Comparison of ENCODE assay signal across 22 cellular contexts in the genomic region with DNA sequence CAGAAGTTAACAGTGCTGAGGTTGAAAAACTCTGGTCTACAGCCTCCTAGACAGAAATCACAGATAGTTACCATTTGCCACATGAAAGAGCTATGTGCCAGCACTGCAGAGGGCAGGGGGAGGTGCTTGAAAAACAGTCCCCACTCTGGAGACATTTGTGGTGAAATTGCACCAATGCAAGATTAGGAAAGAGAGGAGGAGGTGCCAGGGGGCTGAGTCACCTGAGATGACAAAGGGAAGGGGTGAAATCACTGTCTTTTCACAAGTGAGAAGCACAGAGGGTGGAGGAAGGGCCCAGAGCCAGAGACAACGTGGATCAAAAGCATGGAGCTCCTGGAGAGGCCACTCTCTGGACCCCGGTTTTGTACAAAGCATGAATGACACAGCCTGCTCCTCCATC.
DNase-seq lines count a peak whose midpoint lies in the region; ATAC-seq, FAIRE-seq and TF ChIP-seq lines count a peak whose summit lies in the region.
"Had no signal": no experiment of that assay in that cellular context is flagged by ENCODE, and none has a peak within 500 bp of the region (broad histone marks: within the 10 kb centered on the region; RNA-seq: fewer than 3 reads in every experiment).

No MANE protein-coding gene starts in this region.

- no peak for FAIRE-seq in GM12892 (lab: Jason Lieb, UNC)
- FAIRE-seq: A204.1, astrocyte, K562 had no signal

- DNase-seq in NK-92 treated with Interleukin-12 subunit alpha and Interleukin-12 subunit beta, amount 100 ng/mL, for 24 hours (lab: John Stamatoyannopoulos, UW), result peak; percentile 14
- DNase-seq in NK-92 (lab: John Stamatoyannopoulos, UW; ENCODE audit: unreplicated experiment) (no peak), GOT3 (lab: John Stamatoyannopoulos, UW) (peak; percentile 35), SW480 (ENCODE audit: low spot score) (peak; percentile 94), kidney tubule cell (ENCODE audit: low spot score) (peak; percentile 41), NCI-H524 (lab: John Stamatoyannopoulos, UW) (no peak), GM12892 (ENCODE audit: insufficient read length) (no peak)
- DNase-seq: activated CD8-positive, alpha-beta memory T cell treated with anti-CD3 and anti-CD28 coated beads, Interleukin-2, amount 50 U/mL, for 4 hours; activated effector memory CD4-positive, alpha-beta T cell treated with Interleukin-2 at 50 U/mL for 16 hours; colonic mucosa; kidney glomerular epithelial cell; mesenchymal stem cell; NCI-H1092 treated with DMSO at 0.1 percent for 48 hours; NCI-H2081 treated with DMSO at 0.1 percent for 48 hours; NCI-H524 treated with DMSO at 0.1 percent for 48 hours; T-helper 9 cell; testis had no signal

- ATAC-seq in GM21423 (IDR thresholded peaks at IDR 0.05; ENCODE audit: unreplicated experiment), result no peak
- ATAC-seq: activated CD4-positive, CD25-positive, alpha-beta regulatory T cell treated with anti-CD3 and anti-CD28 coated beads, Interleukin-2, amount 50 U/mL, for 24 hours; K562 had no signal

- TF ChIP-seq POLR2A in GM12892 (IDR thresholded peaks at IDR 0.05; ENCODE audit: low read depth, low read length), result no peak

Comparison
In these comparisons a context has a peak if more than half of its experiments do, and no peak if none do; other contexts are left out.
1. DNase-seq: peak in NK-92 treated with Interleukin-12 subunit alpha and Interleukin-12 subunit beta, amount 100 ng/mL, for 24 hours (single experiment), GOT3 (single experiment), SW480 (single experiment) and kidney tubule cell (single experiment); none in NK-92 (single experiment), NCI-H524 (0 of 2) and GM12892 (single experiment).